ENCODE assay signal across 18 cellular contexts in the genomic region with DNA sequence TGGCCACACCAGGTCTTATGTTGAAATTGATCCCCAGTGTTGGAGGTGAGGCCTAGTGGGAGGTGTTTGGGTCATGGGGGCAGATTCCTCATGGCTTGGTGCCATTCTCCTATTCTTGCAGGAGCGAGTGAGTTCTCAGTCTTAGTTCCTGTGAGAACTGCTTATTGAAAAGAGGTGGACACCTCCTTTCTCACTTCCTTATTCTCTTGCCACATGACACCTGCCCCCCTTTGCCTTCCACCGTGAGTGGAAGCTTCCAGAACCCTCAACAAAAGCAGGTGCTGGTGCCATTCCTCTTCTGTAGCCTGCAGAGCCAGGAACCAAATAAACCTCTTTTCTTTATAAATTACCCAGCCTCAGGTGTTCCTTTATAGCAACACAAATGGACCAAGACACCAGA.
DNase-seq lines count a peak whose midpoint lies in the region; ATAC-seq and TF ChIP-seq lines count a peak whose summit lies in the region.
"Had no signal": no experiment of that assay in that cellular context is flagged by ENCODE, and none has a peak within 500 bp of the region (broad histone marks: within the 10 kb centered on the region; RNA-seq: fewer than 3 reads in every experiment).

No MANE protein-coding gene starts in this region.

- TF ChIP-seq CTCF in Caco-2 (IDR thresholded peaks at IDR 0.05; ENCODE audit: insufficient read depth in 1 of 2, low read depth in 1 of 2, low read length in 1 of 2, severe bottlenecking in 1 of 2, unreplicated experiment in 1 of 2) = no peak

- intact Hi-C loops in Caco-2 (cut with micrococcal nuclease; ENCODE audit: unreplicated experiment) = no loop called here

- no peak overlapping the region for H2AK5ac ChIP-seq in neuronal stem cell (ENCODE audit: low read depth, low read length)

- no peaks in the 10 kb centered on the region for H3K27me3 ChIP-seq in neuronal stem cell (ENCODE audit: control insufficient read depth in 3 of 3, insufficient read depth in 3 of 3, low read depth in 1 of 3, low read length in 3 of 3)
- H3K27me3 ChIP-seq in H7 (ENCODE audit: control insufficient read depth, insufficient read depth, low read length) = no peaks in the 10 kb centered on the region
- H3K27me3 ChIP-seq in Caco-2 (replicated peaks; ENCODE audit: control insufficient read depth, insufficient read depth, low read length) = no peaks in the 10 kb centered on the region

- POLR2A ChIA-PET in Caco-2 (lab: Charles Lee) = no interaction called here

- no TSS peak for BruUV-seq in Caco-2 (replicated peaks; lab: Mats Ljungman, UMichigan)

- no peaks in the 10 kb centered on the region for H3K9me3 Mint-ChIP-seq in Caco-2 (ENCODE audit: unreplicated experiment)
- H3K9me3 Mint-ChIP-seq: CD4-positive, alpha-beta T cell; H9 had no signal

- CTCF ChIA-PET in Caco-2 (lab: Charles Lee) = no interaction called here

- no peaks in the 10 kb centered on the region for H3K79me1 ChIP-seq in neuronal stem cell (ENCODE audit: low read depth, low read length)

- no peak overlapping the region for H3K18ac ChIP-seq in neuronal stem cell (ENCODE audit: low read length)

- H2BK5ac ChIP-seq in neuronal stem cell (ENCODE audit: low read length) = no peak overlapping the region

- H3K27me3 Mint-ChIP-seq in Caco-2 (ENCODE audit: insufficient read depth, unreplicated experiment) = no peaks in the 10 kb centered on the region
- H3K27me3 Mint-ChIP-seq: CD4-positive, alpha-beta T cell had no signal

- H3K36me3 Mint-ChIP-seq in Caco-2 (ENCODE audit: insufficient read depth, unreplicated experiment) = no peaks in the 10 kb centered on the region

- H3K9me3 ChIP-seq in neuronal stem cell (replicated peaks in 1 of 2; ENCODE audit: control insufficient read depth in 2 of 2, insufficient read depth in 1 of 2, low read depth in 1 of 2, low read length in 2 of 2) (no peaks in the 10 kb centered on the region), Caco-2 (no peaks in the 10 kb centered on the region)

- no peak overlapping the region for H3K4me3 Mint-ChIP-seq in Caco-2 (ENCODE audit: unreplicated experiment)
- H3K4me3 Mint-ChIP-seq: CD4-positive, alpha-beta T cell; H9 had no signal

- H3K4me3 ChIP-seq in neuronal stem cell (ENCODE audit: low read length in 2 of 2) (no peak overlapping the region), H7 (ENCODE audit: insufficient read depth, low read depth, low read length) (no peak overlapping the region), Caco-2 (ENCODE audit: low read depth, low read length) (no peak overlapping the region)
- H3K4me3 ChIP-seq: K562 had no signal

- no peak overlapping the region for H4K91ac ChIP-seq in neuronal stem cell (ENCODE audit: low read depth, low read length, poor library complexity)

- H2AFZ ChIP-seq in neuronal stem cell (ENCODE audit: low read length) = no peak overlapping the region

- no peaks in the 10 kb centered on the region for H3K4me1 Mint-ChIP-seq in Caco-2 (ENCODE audit: low read depth, unreplicated experiment)

- H3K27ac ChIP-seq in neuronal stem cell (replicated peaks; ENCODE audit: low read length) = no peak overlapping the region
- H3K27ac ChIP-seq: C4-2B had no signal

- H3K4ac ChIP-seq in neuronal stem cell (ENCODE audit: low read length) = no peak overlapping the region

- no peak overlapping the region for H2BK12ac ChIP-seq in neuronal stem cell (ENCODE audit: low read length)

- ATAC-seq in GM19395 (IDR thresholded peaks at IDR 0.05; ENCODE audit: unreplicated experiment) (peak; percentile 70), GM21367 (IDR thresholded peaks at IDR 0.05; ENCODE audit: unreplicated experiment) (peak; percentile 77), HG03103 (IDR thresholded peaks at IDR 0.05; ENCODE audit: low read depth, unreplicated experiment) (peak; percentile 63)
- ATAC-seq: K562 had no signal

- H3K9ac ChIP-seq in neuronal stem cell (ENCODE audit: low read depth, low read length, poor library complexity) = no peak overlapping the region

- H3K27ac Mint-ChIP-seq in Caco-2 (ENCODE audit: unreplicated experiment) = no peak overlapping the region
- H3K27ac Mint-ChIP-seq: CD4-positive, alpha-beta T cell; H9 had no signal

- no peak overlapping the region for H4K8ac ChIP-seq in neuronal stem cell (ENCODE audit: low read depth, low read length)

- H3K4me1 ChIP-seq in neuronal stem cell (ENCODE audit: control insufficient read depth in 2 of 2, insufficient read depth in 1 of 2, low read depth in 1 of 2, low read length in 2 of 2) = peaks cover 0 to 1% of the 10 kb centered on the region in 2 donors
- H3K4me1 ChIP-seq in Caco-2 = no peaks in the 10 kb centered on the region

- no peak for TF ChIP-seq POLR2A in erythroblast (IDR thresholded peaks at IDR 0.05; ENCODE audit: low read length)

- no peak overlapping the region for H3K4me2 ChIP-seq in neuronal stem cell (ENCODE audit: insufficient read depth, low read length, poor library complexity, severe bottlenecking)

- no CpG with 5 or more reads among the region's 2 CpGs for WGBS in neuronal stem cell (ENCODE audit: extremely low coverage in 2 of 2, insufficient read length in 2 of 2, insufficient replicate concordance in 1 of 2), 2 donors

- no peak overlapping the region for H3K23ac ChIP-seq in neuronal stem cell (ENCODE audit: low read depth, low read length, poor library complexity)

- H3K36me3 ChIP-seq in neuronal stem cell (replicated peaks in 1 of 2; ENCODE audit: control insufficient read depth in 2 of 2, insufficient read depth in 2 of 2, low read length in 2 of 2) = no peaks in the 10 kb centered on the region
- no peaks in the 10 kb centered on the region for H3K36me3 ChIP-seq in H7 (replicated peaks; ENCODE audit: control insufficient read depth, insufficient read depth, low read length)
- H3K36me3 ChIP-seq in Caco-2 (ENCODE audit: control insufficient read depth, insufficient read depth, low read length) = no peaks in the 10 kb centered on the region

- peak; percentile 18 for DNase-seq in RPMI8226
- DNase-seq in neuronal stem cell (ENCODE audit: low spot score) = no peak
- DNase-seq in H7 = no peak
- DNase-seq in Caco-2 = no peak
- DNase-seq in erythroblast (lab: John Stamatoyannopoulos, UW) = no peak
- DNase-seq: ACHN; CD4-positive, alpha-beta T cell; DMS153; DMS79; GDM1; GOT3; H9; IMR-90 had no signal

- H2BK15ac ChIP-seq in neuronal stem cell (ENCODE audit: low read length) = no peak overlapping the region

- H2BK120ac ChIP-seq in neuronal stem cell (ENCODE audit: low read depth, low read length) = no peak overlapping the region

- H3K14ac ChIP-seq in neuronal stem cell (ENCODE audit: low read length) = no peak overlapping the region
